ENCODE assay signal across 1 cellular context in genomic region chr2:135052042-135052876, GRCh38.
TF ChIP-seq lines count a peak whose summit lies in the region.

RAB3GAP1 (plus strand) TSS chr2:135052292; CDS start chr2:135052308, 16 bp downstream.

TF ChIP-seq in GM12878, 131 proteins besides CTCF, POLR2A, EP300 and RAD21 (continued from another document and continues in another):
- TF ChIP-seq, protein P1, sequence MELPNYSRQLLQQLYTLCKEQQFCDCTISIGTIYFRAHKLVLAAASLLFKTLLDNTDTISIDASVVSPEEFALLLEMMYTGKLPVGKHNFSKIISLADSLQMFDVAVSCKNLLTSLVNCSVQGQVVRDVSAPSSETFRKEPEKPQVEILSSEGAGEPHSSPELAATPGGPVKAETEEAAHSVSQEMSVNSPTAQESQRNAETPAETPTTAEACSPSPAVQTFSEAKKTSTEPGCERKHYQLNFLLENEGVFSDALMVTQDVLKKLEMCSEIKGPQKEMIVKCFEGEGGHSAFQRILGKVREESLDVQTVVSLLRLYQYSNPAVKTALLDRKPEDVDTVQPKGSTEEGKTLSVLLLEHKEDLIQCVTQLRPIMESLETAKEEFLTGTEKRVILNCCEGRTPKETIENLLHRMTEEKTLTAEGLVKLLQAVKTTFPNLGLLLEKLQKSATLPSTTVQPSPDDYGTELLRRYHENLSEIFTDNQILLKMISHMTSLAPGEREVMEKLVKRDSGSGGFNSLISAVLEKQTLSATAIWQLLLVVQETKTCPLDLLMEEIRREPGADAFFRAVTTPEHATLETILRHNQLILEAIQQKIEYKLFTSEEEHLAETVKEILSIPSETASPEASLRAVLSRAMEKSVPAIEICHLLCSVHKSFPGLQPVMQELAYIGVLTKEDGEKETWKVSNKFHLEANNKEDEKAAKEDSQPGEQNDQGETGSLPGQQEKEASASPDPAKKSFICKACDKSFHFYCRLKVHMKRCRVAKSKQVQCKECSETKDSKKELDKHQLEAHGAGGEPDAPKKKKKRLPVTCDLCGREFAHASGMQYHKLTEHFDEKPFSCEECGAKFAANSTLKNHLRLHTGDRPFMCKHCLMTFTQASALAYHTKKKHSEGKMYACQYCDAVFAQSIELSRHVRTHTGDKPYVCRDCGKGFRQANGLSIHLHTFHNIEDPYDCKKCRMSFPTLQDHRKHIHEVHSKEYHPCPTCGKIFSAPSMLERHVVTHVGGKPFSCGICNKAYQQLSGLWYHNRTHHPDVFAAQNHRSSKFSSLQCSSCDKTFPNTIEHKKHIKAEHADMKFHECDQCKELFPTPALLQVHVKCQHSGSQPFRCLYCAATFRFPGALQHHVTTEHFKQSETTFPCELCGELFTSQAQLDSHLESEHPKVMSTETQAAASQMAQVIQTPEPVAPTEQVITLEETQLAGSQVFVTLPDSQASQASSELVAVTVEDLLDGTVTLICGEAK (IDR thresholded peaks at IDR 0.05; ENCODE audit: borderline replicate concordance) = no peak
- peak; percentile 81 for TF ChIP-seq IKZF2 (IDR thresholded peaks at IDR 0.05)
- TF ChIP-seq, protein P2, sequence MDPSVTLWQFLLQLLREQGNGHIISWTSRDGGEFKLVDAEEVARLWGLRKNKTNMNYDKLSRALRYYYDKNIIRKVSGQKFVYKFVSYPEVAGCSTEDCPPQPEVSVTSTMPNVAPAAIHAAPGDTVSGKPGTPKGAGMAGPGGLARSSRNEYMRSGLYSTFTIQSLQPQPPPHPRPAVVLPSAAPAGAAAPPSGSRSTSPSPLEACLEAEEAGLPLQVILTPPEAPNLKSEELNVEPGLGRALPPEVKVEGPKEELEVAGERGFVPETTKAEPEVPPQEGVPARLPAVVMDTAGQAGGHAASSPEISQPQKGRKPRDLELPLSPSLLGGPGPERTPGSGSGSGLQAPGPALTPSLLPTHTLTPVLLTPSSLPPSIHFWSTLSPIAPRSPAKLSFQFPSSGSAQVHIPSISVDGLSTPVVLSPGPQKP (IDR thresholded peaks at IDR 0.05; ENCODE audit: low read depth, low read length) = peak; percentile 24; the same call in 1 of the 2 replicates
- TF ChIP-seq YY1 (IDR thresholded peaks at IDR 0.05; ENCODE audit: low read depth, low read length) = peak; percentile 96
- TF ChIP-seq, protein P3, sequence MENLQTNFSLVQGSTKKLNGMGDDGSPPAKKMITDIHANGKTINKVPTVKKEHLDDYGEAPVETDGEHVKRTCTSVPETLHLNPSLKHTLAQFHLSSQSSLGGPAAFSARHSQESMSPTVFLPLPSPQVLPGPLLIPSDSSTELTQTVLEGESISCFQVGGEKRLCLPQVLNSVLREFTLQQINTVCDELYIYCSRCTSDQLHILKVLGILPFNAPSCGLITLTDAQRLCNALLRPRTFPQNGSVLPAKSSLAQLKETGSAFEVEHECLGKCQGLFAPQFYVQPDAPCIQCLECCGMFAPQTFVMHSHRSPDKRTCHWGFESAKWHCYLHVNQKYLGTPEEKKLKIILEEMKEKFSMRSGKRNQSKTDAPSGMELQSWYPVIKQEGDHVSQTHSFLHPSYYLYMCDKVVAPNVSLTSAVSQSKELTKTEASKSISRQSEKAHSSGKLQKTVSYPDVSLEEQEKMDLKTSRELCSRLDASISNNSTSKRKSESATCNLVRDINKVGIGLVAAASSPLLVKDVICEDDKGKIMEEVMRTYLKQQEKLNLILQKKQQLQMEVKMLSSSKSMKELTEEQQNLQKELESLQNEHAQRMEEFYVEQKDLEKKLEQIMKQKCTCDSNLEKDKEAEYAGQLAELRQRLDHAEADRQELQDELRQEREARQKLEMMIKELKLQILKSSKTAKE (IDR thresholded peaks at IDR 0.05; ENCODE audit: low read depth, poor library complexity, severe bottlenecking) = peak; percentile 100
- TF ChIP-seq DPF2 (IDR thresholded peaks at IDR 0.05) = peak; percentile 91
- TF ChIP-seq, protein P4, sequence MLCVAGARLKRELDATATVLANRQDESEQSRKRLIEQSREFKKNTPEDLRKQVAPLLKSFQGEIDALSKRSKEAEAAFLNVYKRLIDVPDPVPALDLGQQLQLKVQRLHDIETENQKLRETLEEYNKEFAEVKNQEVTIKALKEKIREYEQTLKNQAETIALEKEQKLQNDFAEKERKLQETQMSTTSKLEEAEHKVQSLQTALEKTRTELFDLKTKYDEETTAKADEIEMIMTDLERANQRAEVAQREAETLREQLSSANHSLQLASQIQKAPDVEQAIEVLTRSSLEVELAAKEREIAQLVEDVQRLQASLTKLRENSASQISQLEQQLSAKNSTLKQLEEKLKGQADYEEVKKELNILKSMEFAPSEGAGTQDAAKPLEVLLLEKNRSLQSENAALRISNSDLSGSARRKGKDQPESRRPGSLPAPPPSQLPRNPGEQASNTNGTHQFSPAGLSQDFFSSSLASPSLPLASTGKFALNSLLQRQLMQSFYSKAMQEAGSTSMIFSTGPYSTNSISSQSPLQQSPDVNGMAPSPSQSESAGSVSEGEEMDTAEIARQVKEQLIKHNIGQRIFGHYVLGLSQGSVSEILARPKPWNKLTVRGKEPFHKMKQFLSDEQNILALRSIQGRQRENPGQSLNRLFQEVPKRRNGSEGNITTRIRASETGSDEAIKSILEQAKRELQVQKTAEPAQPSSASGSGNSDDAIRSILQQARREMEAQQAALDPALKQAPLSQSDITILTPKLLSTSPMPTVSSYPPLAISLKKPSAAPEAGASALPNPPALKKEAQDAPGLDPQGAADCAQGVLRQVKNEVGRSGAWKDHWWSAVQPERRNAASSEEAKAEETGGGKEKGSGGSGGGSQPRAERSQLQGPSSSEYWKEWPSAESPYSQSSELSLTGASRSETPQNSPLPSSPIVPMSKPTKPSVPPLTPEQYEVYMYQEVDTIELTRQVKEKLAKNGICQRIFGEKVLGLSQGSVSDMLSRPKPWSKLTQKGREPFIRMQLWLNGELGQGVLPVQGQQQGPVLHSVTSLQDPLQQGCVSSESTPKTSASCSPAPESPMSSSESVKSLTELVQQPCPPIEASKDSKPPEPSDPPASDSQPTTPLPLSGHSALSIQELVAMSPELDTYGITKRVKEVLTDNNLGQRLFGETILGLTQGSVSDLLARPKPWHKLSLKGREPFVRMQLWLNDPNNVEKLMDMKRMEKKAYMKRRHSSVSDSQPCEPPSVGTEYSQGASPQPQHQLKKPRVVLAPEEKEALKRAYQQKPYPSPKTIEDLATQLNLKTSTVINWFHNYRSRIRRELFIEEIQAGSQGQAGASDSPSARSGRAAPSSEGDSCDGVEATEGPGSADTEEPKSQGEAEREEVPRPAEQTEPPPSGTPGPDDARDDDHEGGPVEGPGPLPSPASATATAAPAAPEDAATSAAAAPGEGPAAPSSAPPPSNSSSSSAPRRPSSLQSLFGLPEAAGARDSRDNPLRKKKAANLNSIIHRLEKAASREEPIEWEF (IDR thresholded peaks at IDR 0.05; ENCODE audit: insufficient replicate concordance, low read depth, low read length) = no peak
- peak; percentile 58 for TF ChIP-seq SMAD1 (IDR thresholded peaks at IDR 0.05; ENCODE audit: low read depth, partially characterized antibody)
- peak; percentile 88 for TF ChIP-seq TAF1 (IDR thresholded peaks at IDR 0.05; ENCODE audit: borderline replicate concordance, low read depth, low read length)
- TF ChIP-seq RUNX3 (IDR thresholded peaks at IDR 0.05; ENCODE audit: low read length) = peak; percentile 96
- TF ChIP-seq NR2C1 (IDR thresholded peaks at IDR 0.05) = peak; percentile 27; the same call in 1 of the 2 replicates
- TF ChIP-seq SMAD5 (IDR thresholded peaks at IDR 0.05; ENCODE audit: low read depth) = no peak; the same call in 1 of the 2 replicates
- peak; percentile 95 for TF ChIP-seq PML (IDR thresholded peaks at IDR 0.05; ENCODE audit: low read length)
- TF ChIP-seq E2F8 (IDR thresholded peaks at IDR 0.05; ENCODE audit: low read depth, partially characterized antibody) = peak; percentile 31
- TF ChIP-seq TCF12 (IDR thresholded peaks at IDR 0.05; ENCODE audit: low read depth, low read length) = 0 out of 2 replicates have a peak, but pooled peaks have one; percentile 21
- TF ChIP-seq IRF5 (IDR thresholded peaks at IDR 0.05; ENCODE audit: borderline replicate concordance) = peak; percentile 73
- peak in 1 of 2 experiments; percentile 67; a peak in 2 of 4 replicates for TF ChIP-seq ETV6 (conservative IDR thresholded peaks at IDR 0.05 in 1 of 2, IDR thresholded peaks at IDR 0.05 in 1 of 2; ENCODE audit: borderline replicate concordance in 1 of 2, low read depth in 1 of 2)
- peak; percentile 84 for TF ChIP-seq ZNF687 (IDR thresholded peaks at IDR 0.05)
- TF ChIP-seq, protein P5, sequence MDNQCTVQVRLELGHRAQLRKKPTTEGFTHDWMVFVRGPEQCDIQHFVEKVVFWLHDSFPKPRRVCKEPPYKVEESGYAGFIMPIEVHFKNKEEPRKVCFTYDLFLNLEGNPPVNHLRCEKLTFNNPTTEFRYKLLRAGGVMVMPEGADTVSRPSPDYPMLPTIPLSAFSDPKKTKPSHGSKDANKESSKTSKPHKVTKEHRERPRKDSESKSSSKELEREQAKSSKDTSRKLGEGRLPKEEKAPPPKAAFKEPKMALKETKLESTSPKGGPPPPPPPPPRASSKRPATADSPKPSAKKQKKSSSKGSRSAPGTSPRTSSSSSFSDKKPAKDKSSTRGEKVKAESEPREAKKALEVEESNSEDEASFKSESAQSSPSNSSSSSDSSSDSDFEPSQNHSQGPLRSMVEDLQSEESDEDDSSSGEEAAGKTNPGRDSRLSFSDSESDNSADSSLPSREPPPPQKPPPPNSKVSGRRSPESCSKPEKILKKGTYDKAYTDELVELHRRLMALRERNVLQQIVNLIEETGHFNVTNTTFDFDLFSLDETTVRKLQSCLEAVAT (IDR thresholded peaks at IDR 0.05) = peak; percentile 95
- TF ChIP-seq E2F4 (IDR thresholded peaks at IDR 0.05; ENCODE audit: low read depth, low read length) = no peak
- 0 out of 2 replicates have a peak, but pooled peaks have one; percentile 41 for TF ChIP-seq CHD1 (IDR thresholded peaks at IDR 0.05; ENCODE audit: low read depth, low read length)
- TF ChIP-seq BACH1 (IDR thresholded peaks at IDR 0.05; ENCODE audit: borderline replicate concordance) = peak; percentile 85; the same call in 1 of the 2 replicates
- TF ChIP-seq MTA3 (IDR thresholded peaks at IDR 0.05; ENCODE audit: borderline replicate concordance, low read length) = peak; percentile 70; the same call in 1 of the 2 replicates
- TF ChIP-seq HDGF (IDR thresholded peaks at IDR 0.05) = peak; percentile 85
- peak; percentile 93 for TF ChIP-seq CBFB (IDR thresholded peaks at IDR 0.05; ENCODE audit: low read depth)
